ENCODE assay signal across 18 cellular contexts in the genomic region with DNA sequence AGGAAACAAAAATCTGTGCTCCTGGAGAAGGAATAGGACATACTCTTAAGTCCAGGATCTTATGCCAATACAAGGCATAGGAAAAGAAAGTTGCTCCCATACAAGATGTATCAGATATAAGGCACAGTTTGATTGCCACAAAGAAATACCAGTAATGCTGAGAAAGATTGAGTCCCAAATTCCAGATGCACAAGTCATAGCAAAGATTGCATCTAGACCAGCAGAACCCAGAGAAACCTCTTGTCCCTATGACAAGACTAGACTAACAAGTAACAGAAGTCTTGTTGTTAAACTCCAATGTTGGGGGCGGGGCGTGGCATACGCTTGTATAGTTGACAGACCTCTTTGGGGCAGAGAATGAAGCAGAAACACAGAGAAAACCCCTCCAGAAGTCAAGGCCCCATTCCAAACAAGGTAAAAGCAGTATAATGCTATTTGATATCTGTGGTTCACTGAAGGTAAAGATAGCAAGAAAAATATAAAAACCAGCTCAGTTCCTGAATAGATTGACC.
DNase-seq lines count a peak whose midpoint lies in the region; TF ChIP-seq lines count a peak whose summit lies in the region.
"Had no signal": no experiment of that assay in that cellular context is flagged by ENCODE, and none has a peak within 500 bp of the region (broad histone marks: within the 10 kb centered on the region; RNA-seq: fewer than 3 reads in every experiment).

No MANE protein-coding gene starts in this region.

- no peaks in the 10 kb centered on the region for H3K27me3 Mint-ChIP-seq in neural progenitor cell (ENCODE audit: insufficient read depth, low read depth)

- CTCF ChIA-PET in mammary epithelial cell (lab: Charles Lee; ENCODE audit: low non-redundant PET): no interaction called here

- WGBS in mammary epithelial cell (ENCODE audit: low coverage, missing lambda C conversion rate): 51% methylated on average over 3 of the region's 3 CpGs

- BruUV-seq in mammary epithelial cell (replicated peaks; lab: Mats Ljungman, UMichigan): no TSS peak

- DNase-seq in mammary epithelial cell (peak; percentile 57), breast epithelium (ENCODE audit: low spot score in 2 of 2) (no peak), RPMI7951 (ENCODE audit: low read depth) (peak; percentile 5), fibroblast of mammary gland (ENCODE audit: low read depth) (peak; percentile 8), neural progenitor cell (ENCODE audit: low spot score) (no peak), middle frontal gyrus (ENCODE audit: extremely low spot score, low spot score) (no peak), NCI-H1694 (lab: John Stamatoyannopoulos, UW) (no peak), NCI-H146 treated with DMSO at 0.1 percent for 48 hours (lab: John Stamatoyannopoulos, UW; ENCODE audit: unreplicated experiment) (no peak)
- DNase-seq: 8988T, C1 segment of cervical spinal cord, DMS 273 treated with DMSO at 0.1 percent for 48 hours, Karpas-422, MM.1S, NCI-H1092 treated with DMSO at 0.1 percent for 48 hours, NCI-H187, NCI-H69, OCI-M1 had no signal

- H3K4me3 Mint-ChIP-seq in neural progenitor cell: no peak overlapping the region

- H3K27ac ChIP-seq in mammary epithelial cell (ENCODE audit: insufficient read depth, low read depth, low read length) (no peak overlapping the region), breast epithelium (no peak overlapping the region), neural progenitor cell (no peak overlapping the region)
- H3K27ac ChIP-seq: SK-N-MC had no signal

- H3K4me2 ChIP-seq in mammary epithelial cell (ENCODE audit: insufficient read depth, low read depth, low read length): no peak overlapping the region
- H3K4me2 ChIP-seq in neural progenitor cell: no peak overlapping the region

- no peak overlapping the region for H3K27ac Mint-ChIP-seq in neural progenitor cell

- H2AFZ ChIP-seq in mammary epithelial cell (ENCODE audit: low read depth, low read length) (no peak overlapping the region), neural progenitor cell (replicated peaks) (no peak overlapping the region)

- no peaks in the 10 kb centered on the region for H3F3A ChIP-seq in neural progenitor cell (ENCODE audit: low read depth)

- dilution Hi-C loops in mammary epithelial cell (cut with HindIII; ENCODE audit: low sequenced_read_pairs): no loop called here

- no peaks in the 10 kb centered on the region for H3K4me1 Mint-ChIP-seq in neural progenitor cell

- no peak overlapping the region for H3K9ac ChIP-seq in mammary epithelial cell (ENCODE audit: insufficient read depth, low read length)
- H3K9ac ChIP-seq in neural progenitor cell: no peak overlapping the region

- H3K4me3 ChIP-seq in mammary epithelial cell (replicated peaks in 1 of 3; ENCODE audit: insufficient read depth in 1 of 3, low read depth in 2 of 3, low read length in 3 of 3) (no peak overlapping the region), breast epithelium (no peak overlapping the region), fibroblast of mammary gland (ENCODE audit: control insufficient read depth, low read depth, low read length) (no peak overlapping the region), neural progenitor cell (no peak overlapping the region)
- H3K4me3 ChIP-seq: SK-N-MC had no signal

- in situ Hi-C loops in mammary epithelial cell (cut with MboI; ENCODE audit: low sequenced_read_pairs in 2 of 2): no loop called here

- H3K36me3 ChIP-seq in mammary epithelial cell (ENCODE audit: insufficient read depth, low read length) (no peaks in the 10 kb centered on the region), breast epithelium (no peaks in the 10 kb centered on the region), neural progenitor cell (no peaks in the 10 kb centered on the region)

- H3K36me3 Mint-ChIP-seq in neural progenitor cell: no peaks in the 10 kb centered on the region

- H3K4me1 ChIP-seq in mammary epithelial cell (ENCODE audit: insufficient read depth, low read length) (no peaks in the 10 kb centered on the region), breast epithelium (no peaks in the 10 kb centered on the region), neural progenitor cell (no peaks in the 10 kb centered on the region)

- H4K20me1 ChIP-seq in mammary epithelial cell (ENCODE audit: insufficient read depth, low read length) (no peaks in the 10 kb centered on the region), neural progenitor cell (ENCODE audit: low read depth) (no peaks in the 10 kb centered on the region)

- H3K27me3 ChIP-seq in mammary epithelial cell (ENCODE audit: insufficient read depth, low read length) (no peaks in the 10 kb centered on the region), breast epithelium (no peaks in the 10 kb centered on the region), neural progenitor cell (no peaks in the 10 kb centered on the region)

- TF ChIP-seq POLR2A in breast epithelium (IDR thresholded peaks at IDR 0.05): no peak

- peaks cover 10% of the 10 kb centered on the region for H3K9me3 ChIP-seq in mammary epithelial cell (replicated peaks; ENCODE audit: insufficient read depth, low read length)
- no peaks in the 10 kb centered on the region for H3K9me3 ChIP-seq in breast epithelium
- no peaks in the 10 kb centered on the region for H3K9me3 ChIP-seq in neural progenitor cell (ENCODE audit: low read depth)

- H3K79me2 ChIP-seq in mammary epithelial cell (ENCODE audit: insufficient read depth, low read length) (no peaks in the 10 kb centered on the region), neural progenitor cell (ENCODE audit: low read depth) (no peaks in the 10 kb centered on the region)

- TF ChIP-seq CTCF in mammary epithelial cell (conservative IDR thresholded peaks at IDR 0.05 in 1 of 2, IDR thresholded peaks at IDR 0.05 in 1 of 2; ENCODE audit: extremely low read depth in 1 of 2, insufficient read depth in 1 of 2, low read depth in 1 of 2, low read length in 2 of 2) (no peak), breast epithelium (IDR thresholded peaks at IDR 0.05) (no peak), fibroblast of mammary gland (conservative IDR thresholded peaks at IDR 0.05; ENCODE audit: control insufficient read depth, insufficient read depth, low read depth, low read length) (no peak), neural progenitor cell (IDR thresholded peaks at IDR 0.05) (no peak)

- intact Hi-C loops in mammary epithelial cell (cut with micrococcal nuclease): no loop called here
- intact Hi-C loops in breast epithelium (cut with DNase I; ENCODE audit: low total_unique reads): no loop called here

- H3K9me3 Mint-ChIP-seq in neural progenitor cell: no peaks in the 10 kb centered on the region

Comparison
In these comparisons a context has a peak if more than half of its experiments do, and no peak if none do; other contexts are left out.
1. DNase-seq: peak in mammary epithelial cell (single experiment), RPMI7951 (single experiment) and fibroblast of mammary gland (single experiment); none in breast epithelium (0 of 2), neural progenitor cell (single experiment), middle frontal gyrus (single experiment), NCI-H1694 (single experiment) and NCI-H146 treated with DMSO at 0.1 percent for 48 hours (single experiment).